8 cellular contexts compared by ENCODE assay signal in the genomic region with DNA sequence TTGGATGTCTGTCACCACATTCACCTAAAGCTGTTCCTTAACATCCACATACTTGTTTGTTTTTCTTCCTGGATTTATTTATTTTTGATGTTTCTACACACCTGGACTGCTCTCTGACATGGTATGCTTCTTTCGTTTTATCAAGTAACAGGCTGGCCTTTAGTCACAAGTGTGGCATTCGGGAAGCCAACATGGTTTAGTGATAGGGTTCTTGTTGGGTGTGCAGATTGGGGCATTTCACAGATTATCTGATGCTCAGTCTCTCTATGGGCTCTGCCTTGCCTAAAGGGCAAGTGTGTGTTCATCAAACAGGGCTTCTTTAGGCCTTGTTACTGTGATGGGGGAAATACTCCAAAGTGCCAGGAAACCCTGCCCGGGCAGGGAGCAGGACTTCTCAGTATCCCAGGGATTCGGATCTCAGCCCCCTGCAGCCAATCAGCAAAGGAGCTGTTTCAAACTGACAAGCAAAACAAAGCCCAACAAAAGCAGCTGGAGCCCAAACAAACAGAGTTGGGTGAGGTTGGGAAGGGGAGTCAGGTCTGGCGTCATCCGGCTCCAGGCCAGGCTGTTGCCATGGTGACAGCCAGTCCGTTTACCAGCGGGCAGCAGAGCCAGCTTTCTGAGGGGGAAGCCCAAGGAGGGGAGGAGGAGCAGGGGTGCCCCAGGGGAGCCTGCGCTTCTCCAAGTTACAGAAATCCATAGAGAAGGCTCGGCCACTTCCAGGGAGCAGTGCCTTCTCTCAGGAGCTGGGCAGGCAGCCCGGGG. TPM values are rescaled to one million over a fixed set of nuclear protein-coding genes. Genes with fewer than 3 reads are reported as not detected.
A peak's percentile ranks its signal among the peaks of the same experiment; 100 is the strongest.
DNase-seq lines count a peak whose midpoint lies in the region; ATAC-seq and TF ChIP-seq lines count a peak whose summit lies in the region.

No MANE protein-coding gene starts in this region.

- H3K36me3 ChIP-seq in liver (ENCODE audit: control insufficient read depth in 4 of 4, insufficient read depth in 3 of 4, low read depth in 1 of 4, low read length in 3 of 4) = no peaks in the 10 kb centered on the region

- no peaks in the 10 kb centered on the region for H3K9me3 ChIP-seq in liver (ENCODE audit: control insufficient read depth in 4 of 4, low read length in 3 of 4)

- peaks cover 0 to 5% (median 0%) of the 10 kb centered on the region in 4 donors for H3K4me1 ChIP-seq in liver (ENCODE audit: control insufficient read depth in 4 of 4, insufficient read depth in 4 of 4, low read length in 3 of 4)

- no peak for TF ChIP-seq RAD21 in liver (IDR thresholded peaks at IDR 0.05)

- H3K27me3 ChIP-seq in liver (ENCODE audit: control insufficient read depth in 4 of 4, insufficient read depth in 4 of 4, low read length in 3 of 4) = no peaks in the 10 kb centered on the region

- ATAC-seq in HG02798 (IDR thresholded peaks at IDR 0.05; ENCODE audit: poor library complexity, unreplicated experiment) = no peak
- ATAC-seq in GM21367 (IDR thresholded peaks at IDR 0.05; ENCODE audit: unreplicated experiment) = no peak
- no peak for ATAC-seq in GM18907 (IDR thresholded peaks at IDR 0.05; ENCODE audit: unreplicated experiment)

- peak overlapping the region; percentile 40 to 48 for H3K27ac ChIP-seq in liver (ENCODE audit: low read depth in 1 of 2, low read length in 2 of 2)

- no peak for TF ChIP-seq CTCF in liver (IDR thresholded peaks at IDR 0.05; ENCODE audit: low read depth, low read length, missing input control)

- peak; percentile 83 for DNase-seq in AG20443 (ENCODE audit: low spot score)
- peak; percentile 93 for DNase-seq in NCI-H2107 treated with DMSO at 0.1 percent for 48 hours (lab: John Stamatoyannopoulos, UW; ENCODE audit: unreplicated experiment)
- peak; percentile 89 for DNase-seq in dedifferentiated amniotic fluid mesenchymal stem cell (ENCODE audit: extremely low spot score)
- peak; percentile 74 for DNase-seq in superior temporal gyrus (ENCODE audit: extremely low spot score)

- no peak overlapping the region for H3K9ac ChIP-seq in liver (ENCODE audit: low read depth in 1 of 2, low read length in 2 of 2)

- H3K4me3 ChIP-seq in liver (ENCODE audit: low read depth in 1 of 3, low read length in 3 of 3) = no peak overlapping the region

- 50% methylated on average over 11 of the region's 11 CpGs for WGBS in liver

TF ChIP-seq in liver, 16 proteins besides CTCF, POLR2A, EP300 and RAD21:
- TF ChIP-seq RXRA (IDR thresholded peaks at IDR 0.05) = no peak
- no peak for TF ChIP-seq FOXA1 (IDR thresholded peaks at IDR 0.05)
- TF ChIP-seq FOXA2 (IDR thresholded peaks at IDR 0.05) = no peak
- no peak for TF ChIP-seq SP1 (IDR thresholded peaks at IDR 0.05)
- TF ChIP-seq HNF4A (conservative IDR thresholded peaks at IDR 0.05) = no peak
- no peak for TF ChIP-seq TAF1 (conservative IDR thresholded peaks at IDR 0.05)
- no peak for TF ChIP-seq ATF3 (IDR thresholded peaks at IDR 0.05)
- TF ChIP-seq HNF4G (IDR thresholded peaks at IDR 0.05) = no peak
- TF ChIP-seq NR2F2 (IDR thresholded peaks at IDR 0.05) = no peak
- no peak for TF ChIP-seq REST (IDR thresholded peaks at IDR 0.05)
- TF ChIP-seq GABPA (IDR thresholded peaks at IDR 0.05 in 1 of 2, conservative IDR thresholded peaks at IDR 0.05 in 1 of 2) = no peak
- TF ChIP-seq, protein P1, sequence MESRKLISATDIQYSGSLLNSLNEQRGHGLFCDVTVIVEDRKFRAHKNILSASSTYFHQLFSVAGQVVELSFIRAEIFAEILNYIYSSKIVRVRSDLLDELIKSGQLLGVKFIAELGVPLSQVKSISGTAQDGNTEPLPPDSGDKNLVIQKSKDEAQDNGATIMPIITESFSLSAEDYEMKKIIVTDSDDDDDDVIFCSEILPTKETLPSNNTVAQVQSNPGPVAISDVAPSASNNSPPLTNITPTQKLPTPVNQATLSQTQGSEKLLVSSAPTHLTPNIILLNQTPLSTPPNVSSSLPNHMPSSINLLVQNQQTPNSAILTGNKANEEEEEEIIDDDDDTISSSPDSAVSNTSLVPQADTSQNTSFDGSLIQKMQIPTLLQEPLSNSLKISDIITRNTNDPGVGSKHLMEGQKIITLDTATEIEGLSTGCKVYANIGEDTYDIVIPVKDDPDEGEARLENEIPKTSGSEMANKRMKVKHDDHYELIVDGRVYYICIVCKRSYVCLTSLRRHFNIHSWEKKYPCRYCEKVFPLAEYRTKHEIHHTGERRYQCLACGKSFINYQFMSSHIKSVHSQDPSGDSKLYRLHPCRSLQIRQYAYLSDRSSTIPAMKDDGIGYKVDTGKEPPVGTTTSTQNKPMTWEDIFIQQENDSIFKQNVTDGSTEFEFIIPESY (IDR thresholded peaks at IDR 0.05) = no peak
TF ChIP-seq in liver: peak in this region for 0.

RNA-seq across cellular contexts. Expression of gene FOS, which starts 31.8 kb away (rescaled TPM):
- 10 to 100 TPM; 18.9 to 21.2 TPM for total RNA-seq in liver
- polyA plus RNA-seq in liver = 10 to 100 TPM; 13.2 to 82.7 TPM
